ENCODE assay signal across 9 cellular contexts in genomic region chr1:2046225-2046917, GRCh38. TPM values are rescaled to one million over a fixed set of nuclear protein-coding genes. Genes with fewer than 3 reads are reported as not detected.
DNase-seq lines count a peak whose midpoint lies in the region; ATAC-seq and TF ChIP-seq lines count a peak whose summit lies in the region.
"Had no signal": no experiment of that assay in that cellular context is flagged by ENCODE, and none has a peak within 500 bp of the region (broad histone marks: within the 10 kb centered on the region; RNA-seq: fewer than 3 reads in every experiment).

No MANE protein-coding gene starts in this region.

- H3K23ac ChIP-seq in neuronal stem cell (ENCODE audit: low read depth, low read length, poor library complexity), result peak overlapping the region; percentile 93

- TF ChIP-seq CTCF in NB4 (IDR thresholded peaks at IDR 0.05; ENCODE audit: low read depth, low read length) (peak; percentile 82), esophagus muscularis mucosa (IDR thresholded peaks at IDR 0.05) (peak in 2 of 3 experiments; percentile 42 to 50)

- peaks cover 37% of the 10 kb centered on the region for H3K27me3 Mint-ChIP-seq in activated CD4-positive, alpha-beta T cell treated with anti-CD3 and anti-CD28 coated beads, Interleukin-2, amount 10 ng/mL, durations not matched to agents 24 days and 14 days

- peak overlapping the region; percentile 95 for H2AK5ac ChIP-seq in neuronal stem cell (ENCODE audit: low read depth, low read length)

- ATAC-seq in GM19035 (IDR thresholded peaks at IDR 0.05; ENCODE audit: unreplicated experiment), result no peak
- ATAC-seq in GM19351 (IDR thresholded peaks at IDR 0.05; ENCODE audit: unreplicated experiment), result no peak

- DNase-seq in ELF-1 (ENCODE audit: low read depth, low spot score) (peak; percentile 93), NB4 (ENCODE audit: low read depth) (peak; percentile 57), esophagus muscularis mucosa (ENCODE audit: extremely low spot score) (no peak), neuronal stem cell (ENCODE audit: low spot score) (no peak), A172 (ENCODE audit: low spot score) (no peak)
- peak; percentile 83 for DNase-seq in activated CD4-positive, alpha-beta T cell treated with anti-CD3 and anti-CD28 coated beads, Interleukin-2, amount 10 ng/mL, durations not matched to agents 24 days and 14 days

- intact Hi-C loops in activated CD4-positive, alpha-beta T cell treated with anti-CD3 and anti-CD28 coated beads, Interleukin-2, amount 10 ng/mL, durations not matched to agents 24 days and 14 days (cut with micrococcal nuclease), result no loop called here
- intact Hi-C loops in esophagus muscularis mucosa (cut with DNase I), result loop anchor here (5.0 kb wide), 1 partner anchor 89 kb away; no protein-coding TSS in a partner anchor

- peaks cover 6% of the 10 kb centered on the region for H3K79me1 ChIP-seq in neuronal stem cell (ENCODE audit: low read depth, low read length)

- H3K27me3 ChIP-seq in esophagus muscularis mucosa, result peaks cover 0 to 92% (median 37%) of the 10 kb centered on the region in 4 donors
- H3K27me3 ChIP-seq in neuronal stem cell (ENCODE audit: control insufficient read depth in 3 of 3, insufficient read depth in 3 of 3, low read depth in 1 of 3, low read length in 3 of 3), result peaks cover 0 to 88% (median 41%) of the 10 kb centered on the region in 3 experiments

- H2BK120ac ChIP-seq in neuronal stem cell (ENCODE audit: low read depth, low read length), result no peak overlapping the region

- H2BK12ac ChIP-seq in neuronal stem cell (ENCODE audit: low read length), result no peak overlapping the region

- H3K36me3 ChIP-seq in esophagus muscularis mucosa, result no peaks in the 10 kb centered on the region
- H3K36me3 ChIP-seq in neuronal stem cell (replicated peaks in 1 of 2; ENCODE audit: control insufficient read depth in 2 of 2, insufficient read depth in 2 of 2, low read length in 2 of 2), result no peaks in the 10 kb centered on the region

- H2BK15ac ChIP-seq in neuronal stem cell (ENCODE audit: low read length), result no peak overlapping the region

- no peak overlapping the region for H3K14ac ChIP-seq in neuronal stem cell (ENCODE audit: low read length)

- no peak overlapping the region for H3K4ac ChIP-seq in neuronal stem cell (ENCODE audit: low read length)

- H3K4me3 ChIP-seq in NB4 (ENCODE audit: low read depth, low read length), result no peak overlapping the region
- no peak overlapping the region for H3K4me3 ChIP-seq in esophagus muscularis mucosa
- H3K4me3 ChIP-seq in neuronal stem cell (ENCODE audit: low read length in 2 of 2), result no peak overlapping the region

- H4K8ac ChIP-seq in neuronal stem cell (ENCODE audit: low read depth, low read length), result no peak overlapping the region

- H2AFZ ChIP-seq in neuronal stem cell (ENCODE audit: low read length), result no peak overlapping the region

- no peak overlapping the region for H3K18ac ChIP-seq in neuronal stem cell (ENCODE audit: low read length)

- WGBS in esophagus muscularis mucosa, result 57% methylated on average over 6 of the region's 17 CpGs
- WGBS in neuronal stem cell (ENCODE audit: extremely low coverage in 2 of 2, insufficient read length in 2 of 2, insufficient replicate concordance in 1 of 2), 2 donors, result no CpG with 5 or more reads among the region's 17 CpGs

- no peak overlapping the region for H4K91ac ChIP-seq in neuronal stem cell (ENCODE audit: low read depth, low read length, poor library complexity)

- H3K27ac ChIP-seq in esophagus muscularis mucosa (replicated peaks in 1 of 4), result no peak overlapping the region
- no peak overlapping the region for H3K27ac ChIP-seq in neuronal stem cell (replicated peaks; ENCODE audit: low read length)

- H3K36me3 Mint-ChIP-seq in activated CD4-positive, alpha-beta T cell treated with anti-CD3 and anti-CD28 coated beads, Interleukin-2, amount 10 ng/mL, durations not matched to agents 24 days and 14 days (ENCODE audit: low read depth), result no peaks in the 10 kb centered on the region

- H2BK5ac ChIP-seq in neuronal stem cell (ENCODE audit: low read length), result no peak overlapping the region

- H3K4me2 ChIP-seq in neuronal stem cell (ENCODE audit: insufficient read depth, low read length, poor library complexity, severe bottlenecking), result no peak overlapping the region

- no peak overlapping the region for H3K4me3 Mint-ChIP-seq in activated CD4-positive, alpha-beta T cell treated with anti-CD3 and anti-CD28 coated beads, Interleukin-2, amount 10 ng/mL, durations not matched to agents 24 days and 14 days

- H3K4me1 Mint-ChIP-seq in activated CD4-positive, alpha-beta T cell treated with anti-CD3 and anti-CD28 coated beads, Interleukin-2, amount 10 ng/mL, durations not matched to agents 24 days and 14 days, result peaks cover 8% of the 10 kb centered on the region

- H3K27ac Mint-ChIP-seq in activated CD4-positive, alpha-beta T cell treated with anti-CD3 and anti-CD28 coated beads, Interleukin-2, amount 10 ng/mL, durations not matched to agents 24 days and 14 days, result no peak overlapping the region

- no peaks in the 10 kb centered on the region for H3K9me3 Mint-ChIP-seq in activated CD4-positive, alpha-beta T cell treated with anti-CD3 and anti-CD28 coated beads, Interleukin-2, amount 10 ng/mL, durations not matched to agents 24 days and 14 days

- no peak for TF ChIP-seq POLR2A in NB4 (IDR thresholded peaks at IDR 0.05; ENCODE audit: extremely low read depth, insufficient read length)
- no peak for TF ChIP-seq POLR2A in esophagus muscularis mucosa (IDR thresholded peaks at IDR 0.05; ENCODE audit: low read depth)

- H3K4me1 ChIP-seq in esophagus muscularis mucosa, result peaks cover 26 to 46% (median 40%) of the 10 kb centered on the region in 4 donors
- peaks cover 3 to 26% of the 10 kb centered on the region in 2 donors for H3K4me1 ChIP-seq in neuronal stem cell (ENCODE audit: control insufficient read depth in 2 of 2, insufficient read depth in 1 of 2, low read depth in 1 of 2, low read length in 2 of 2)

- no peak for TF ChIP-seq EP300 in esophagus muscularis mucosa (IDR thresholded peaks at IDR 0.05)

- no peaks in the 10 kb centered on the region for H3K9me3 ChIP-seq in esophagus muscularis mucosa
- peaks cover 0 to 2% of the 10 kb centered on the region in 2 donors for H3K9me3 ChIP-seq in neuronal stem cell (replicated peaks in 1 of 2; ENCODE audit: control insufficient read depth in 2 of 2, insufficient read depth in 1 of 2, low read depth in 1 of 2, low read length in 2 of 2)

- no peak overlapping the region for H3K9ac ChIP-seq in neuronal stem cell (ENCODE audit: low read depth, low read length, poor library complexity)

RNA-seq across cellular contexts. Expression of gene PRKCZ, which starts 3.8 kb away (rescaled TPM):
- 2.5 and 3.0 TPM in 2 replicates for total RNA-seq in activated CD4-positive, alpha-beta T cell treated with anti-CD3 and anti-CD28 coated beads, Interleukin-2, amount 10 ng/mL, durations not matched to agents 24 days and 14 days
- 1 to 10 TPM; 3.1 to 5.4 (median 4.7) TPM for total RNA-seq in esophagus muscularis mucosa
- 29.7 TPM for polyA plus RNA-seq in neuronal stem cell (2013, experiment 1 of 2)
- 28.1 TPM for polyA plus RNA-seq in neuronal stem cell (2013, experiment 2 of 2)
- total RNA-seq in A172 (2014; rRNA removed; shearing (Covaris generic)), result 1.6 and 2.1 TPM in 2 replicates

RNA-seq across cellular contexts. Expression of gene GABRD, which starts 27.2 kb away (rescaled TPM):
- total RNA-seq in activated CD4-positive, alpha-beta T cell treated with anti-CD3 and anti-CD28 coated beads, Interleukin-2, amount 10 ng/mL, durations not matched to agents 24 days and 14 days, result not detected in 2 replicates
- not detected for total RNA-seq in esophagus muscularis mucosa
- 0.08 TPM for polyA plus RNA-seq in neuronal stem cell (2013, experiment 1 of 2)
- polyA plus RNA-seq in neuronal stem cell (2013, experiment 2 of 2), result 0.04 TPM
- 0.07 and 0.26 TPM in 2 replicates for total RNA-seq in A172 (2014; rRNA removed; shearing (Covaris generic))
- total RNA-seq: RPMI7951 had no signal

RNA-seq across cellular contexts. Expression of gene CFAP74, which starts 42.8 kb away (rescaled TPM):
- total RNA-seq in activated CD4-positive, alpha-beta T cell treated with anti-CD3 and anti-CD28 coated beads, Interleukin-2, amount 10 ng/mL, durations not matched to agents 24 days and 14 days, result not detected in 2 replicates
- total RNA-seq in esophagus muscularis mucosa, result not detected
- 0.31 TPM for polyA plus RNA-seq in neuronal stem cell (2013, experiment 1 of 2)
- 0.22 TPM for polyA plus RNA-seq in neuronal stem cell (2013, experiment 2 of 2)
- not detected in 2 replicates for total RNA-seq in A172 (2014; rRNA removed; shearing (Covaris generic))
- total RNA-seq: RPMI7951 had no signal

Comparison
In these comparisons a context has a peak if more than half of its experiments do, and no peak if none do; other contexts are left out.
1. DNase-seq: peak in ELF-1 (single experiment), NB4 (single experiment) and activated CD4-positive, alpha-beta T cell treated with anti-CD3 and anti-CD28 coated beads, Interleukin-2, amount 10 ng/mL, durations not matched to agents 24 days and 14 days (single experiment); none in esophagus muscularis mucosa (single experiment), neuronal stem cell (single experiment) and A172 (single experiment).